ENCODE assay signal across 30 cellular contexts in the genomic region with DNA sequence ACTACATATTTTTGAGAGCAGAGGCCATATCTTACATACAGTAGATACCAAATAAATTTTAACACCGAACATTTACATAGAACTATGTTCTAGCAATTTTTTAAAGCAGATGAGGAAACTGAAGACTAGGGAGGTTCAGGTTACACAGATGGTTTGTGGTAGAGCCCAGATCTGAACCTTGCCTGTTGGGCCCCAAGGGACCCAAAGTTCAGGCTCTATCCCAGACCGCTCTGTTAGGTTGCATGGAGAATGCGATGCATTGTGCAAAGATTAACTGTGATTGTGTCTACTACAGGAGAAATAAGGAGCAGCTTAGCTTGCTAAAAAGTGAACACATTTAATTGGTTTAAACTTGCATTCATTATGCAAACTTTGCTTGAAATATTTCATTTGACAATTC. TPM values are rescaled to one million over a fixed set of nuclear protein-coding genes. Genes with fewer than 3 reads are reported as not detected.
"Had no signal": no experiment of that assay in that cellular context is flagged by ENCODE, and none has a peak within 500 bp of the region (broad histone marks: within the 10 kb centered on the region; RNA-seq: fewer than 3 reads in every experiment).

No MANE protein-coding gene starts in this region.

- H3K4me2 ChIP-seq: hepatocyte had no signal

- H3K4me1 Mint-ChIP-seq: naive thymus-derived CD8-positive, alpha-beta T cell; nephron; neural crest cell; stimulated activated effector memory CD8-positive, alpha-beta T cell treated with anti-CD3 and anti-CD28 coated beads, Interleukin-12 subunit alpha, Interleukin-12 subunit beta, amount 100 ng/mL, for 72 hours had no signal

- H2AFZ ChIP-seq: hepatocyte had no signal

- H3K79me2 ChIP-seq: hepatocyte had no signal

- FAIRE-seq: keratinocyte, small intestine, urothelium cell line had no signal

- H3K4me3 ChIP-seq: heart right ventricle, hepatocyte, left lung, lower lobe of right lung, ovary, prostate gland, sigmoid colon, spleen, suprapubic skin, thoracic aorta, tibial artery, upper lobe of right lung had no signal

- ATAC-seq: heart right ventricle; left colon; left lung; lower lobe of right lung; naive thymus-derived CD8-positive, alpha-beta T cell; right cardiac atrium; stimulated activated effector memory CD8-positive, alpha-beta T cell treated with anti-CD3 and anti-CD28 coated beads, Interleukin-12 subunit alpha, Interleukin-12 subunit beta, amount 100 ng/mL, for 72 hours; upper lobe of right lung had no signal

- H3K9me3 ChIP-seq: heart right ventricle, left lung, lower lobe of right lung, neutrophil, ovary, prostate gland, sigmoid colon, suprapubic skin, thoracic aorta, tibial artery, upper lobe of right lung had no signal

- H3K36me3 ChIP-seq: heart right ventricle, left lung, lower lobe of right lung, neutrophil, ovary, prostate gland, sigmoid colon, spleen, suprapubic skin, thoracic aorta, tibial artery, upper lobe of right lung had no signal

- H3K36me3 Mint-ChIP-seq: naive thymus-derived CD8-positive, alpha-beta T cell; stimulated activated effector memory CD8-positive, alpha-beta T cell treated with anti-CD3 and anti-CD28 coated beads, Interleukin-12 subunit alpha, Interleukin-12 subunit beta, amount 100 ng/mL, for 72 hours had no signal

- H3K4me3 Mint-ChIP-seq: naive thymus-derived CD8-positive, alpha-beta T cell; nephron; neural crest cell; stimulated activated effector memory CD8-positive, alpha-beta T cell treated with anti-CD3 and anti-CD28 coated beads, Interleukin-12 subunit alpha, Interleukin-12 subunit beta, amount 100 ng/mL, for 72 hours; stimulated activated naive CD8-positive, alpha-beta T cell treated with anti-CD3 and anti-CD28 coated beads, Interleukin-15, Interleukin-2, amounts not matched to agents 100 ng/mL and 50 ng/mL, for 24 hours had no signal

- H3K9me3 Mint-ChIP-seq: nephron; neural crest cell; stimulated activated naive CD8-positive, alpha-beta T cell treated with anti-CD3 and anti-CD28 coated beads, Interleukin-15, Interleukin-2, amounts not matched to agents 100 ng/mL and 50 ng/mL, for 24 hours had no signal

- H3K27ac ChIP-seq: heart right ventricle, hepatocyte, left lung, lower lobe of right lung, neutrophil, ovary, prostate gland, sigmoid colon, spleen, suprapubic skin, thoracic aorta, tibial artery, upper lobe of right lung had no signal

- DNase-seq: heart right ventricle; left colon; left lung; lower lobe of right lung; mammary epithelial cell; mesenchymal stem cell; naive thymus-derived CD8-positive, alpha-beta T cell; occipital lobe; ovary; retina; right cardiac atrium; sigmoid colon; small intestine; spleen; stimulated activated CD4-positive, alpha-beta T cell treated with anti-CD3 and anti-CD28 coated beads, Interleukin-4, amount 100 ng/mL, for 24 hours; stimulated activated naive CD4-positive, alpha-beta T cell; tibial artery; trophoblast cell; upper lobe of right lung had no signal

- H3K27ac Mint-ChIP-seq: naive thymus-derived CD8-positive, alpha-beta T cell; stimulated activated effector memory CD8-positive, alpha-beta T cell treated with anti-CD3 and anti-CD28 coated beads, Interleukin-12 subunit alpha, Interleukin-12 subunit beta, amount 100 ng/mL, for 72 hours; stimulated activated naive CD8-positive, alpha-beta T cell treated with anti-CD3 and anti-CD28 coated beads, Interleukin-15, Interleukin-2, amounts not matched to agents 100 ng/mL and 50 ng/mL, for 24 hours had no signal

- H3K27me3 ChIP-seq: hepatocyte, left lung, ovary, sigmoid colon, spleen, suprapubic skin, tibial artery, upper lobe of right lung had no signal

- H3K4me1 ChIP-seq: heart right ventricle, left lung, lower lobe of right lung, prostate gland, sigmoid colon, spleen, tibial artery, upper lobe of right lung had no signal

RNA-seq across cellular contexts. Expression of gene DSC3, which starts 16.4 kb away (rescaled TPM):
- total RNA-seq: naive thymus-derived CD8-positive, alpha-beta T cell had no signal
- polyA plus RNA-seq: naive thymus-derived CD8-positive, alpha-beta T cell had no signal

RNA-seq across cellular contexts. Expression of gene DSC2, which starts 43.3 kb away (rescaled TPM):
- total RNA-seq: naive thymus-derived CD8-positive, alpha-beta T cell had no signal
- polyA plus RNA-seq: naive thymus-derived CD8-positive, alpha-beta T cell had no signal
